ENCODE assay signal across 25 cellular contexts in the genomic region with DNA sequence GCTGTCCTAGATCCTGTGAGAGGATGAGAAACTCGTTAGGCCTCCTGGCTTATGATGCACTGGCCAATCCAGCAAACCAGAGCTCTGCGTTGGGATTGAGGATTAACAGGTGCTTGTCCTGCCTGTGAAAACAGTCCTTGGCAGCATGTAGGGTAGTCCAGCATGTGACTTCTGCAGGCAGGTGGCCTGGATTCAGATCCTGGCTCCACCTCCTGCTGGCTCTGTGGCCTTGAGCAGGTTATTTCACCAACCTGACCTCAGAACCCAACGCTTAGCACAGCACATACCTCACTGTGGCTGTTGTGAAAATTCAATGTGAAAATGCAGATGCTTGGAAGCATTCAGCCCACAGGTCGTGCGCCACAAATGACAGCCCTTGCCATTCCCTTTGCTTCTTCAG. TPM values are rescaled to one million over a fixed set of nuclear protein-coding genes. Genes with fewer than 3 reads are reported as not detected.
DNase-seq lines count a peak whose midpoint lies in the region; ATAC-seq, FAIRE-seq and TF ChIP-seq lines count a peak whose summit lies in the region.
"Had no signal": no experiment of that assay in that cellular context is flagged by ENCODE, and none has a peak within 500 bp of the region (broad histone marks: within the 10 kb centered on the region; RNA-seq: fewer than 3 reads in every experiment).

No MANE protein-coding gene starts in this region.

- H3K4me1 ChIP-seq in astrocyte (ENCODE audit: insufficient read depth, low read length) (no peaks in the 10 kb centered on the region), liver (ENCODE audit: control insufficient read depth in 4 of 4, insufficient read depth in 4 of 4, low read length in 3 of 4) (peaks cover 0 to 17% (median 9%) of the 10 kb centered on the region in 4 donors), stomach (peaks cover 12 to 21% (median 14%) of the 10 kb centered on the region in 4 donors)

- no peaks in the 10 kb centered on the region for H3K36me3 Mint-ChIP-seq in activated CD8-positive, alpha-beta memory T cell treated with anti-CD3 and anti-CD28 coated beads, Interleukin-2, amount 10 ng/mL, durations not matched to agents 7 days and 5 days
- no peaks in the 10 kb centered on the region for H3K36me3 Mint-ChIP-seq in astrocyte (ENCODE audit: low read depth, unreplicated experiment)

- no peak for TF ChIP-seq EP300 in stomach (IDR thresholded peaks at IDR 0.05)

- H3K27me3 ChIP-seq in astrocyte (ENCODE audit: insufficient read depth, low read length) (peaks cover 4% of the 10 kb centered on the region), liver (ENCODE audit: control insufficient read depth in 4 of 4, insufficient read depth in 4 of 4, low read length in 3 of 4) (no peaks in the 10 kb centered on the region), stomach (peaks cover 0 to 26% (median 5%) of the 10 kb centered on the region in 3 donors)

- TF ChIP-seq CTCF in astrocyte (IDR thresholded peaks at IDR 0.05; ENCODE audit: insufficient read depth, low read depth, low read length) (no peak), liver (IDR thresholded peaks at IDR 0.05; ENCODE audit: low read depth, low read length, missing input control) (no peak), stomach (IDR thresholded peaks at IDR 0.05) (no peak)

- no peak overlapping the region for H2AFZ ChIP-seq in astrocyte (ENCODE audit: low read depth, low read length)

- H3K9me3 Mint-ChIP-seq in activated CD8-positive, alpha-beta memory T cell treated with anti-CD3 and anti-CD28 coated beads, Interleukin-2, amount 10 ng/mL, durations not matched to agents 7 days and 5 days (ENCODE audit: low read depth), result no peaks in the 10 kb centered on the region
- no peaks in the 10 kb centered on the region for H3K9me3 Mint-ChIP-seq in astrocyte (ENCODE audit: unreplicated experiment)
- H3K9me3 Mint-ChIP-seq: CD4-positive, alpha-beta T cell had no signal

- intact Hi-C loops in stomach (cut with DNase I; ENCODE audit: low total_unique reads), result no loop called here

- no peak for FAIRE-seq in astrocyte (lab: Jason Lieb, UNC)
- FAIRE-seq: A549, GM12892, RCC 7860 had no signal

- H3K9me3 ChIP-seq in astrocyte (ENCODE audit: insufficient read depth, low read depth, low read length) (no peaks in the 10 kb centered on the region), liver (ENCODE audit: control insufficient read depth in 4 of 4, low read length in 3 of 4) (no peaks in the 10 kb centered on the region), stomach (no peaks in the 10 kb centered on the region)
- H3K9me3 ChIP-seq: A549, Caco-2 had no signal

- H4K20me1 ChIP-seq in astrocyte (ENCODE audit: insufficient read depth, low read length), result no peaks in the 10 kb centered on the region

- TF ChIP-seq POLR2A in stomach (IDR thresholded peaks at IDR 0.05), result no peak

- H3K4me2 ChIP-seq in astrocyte (ENCODE audit: low read length), result no peak overlapping the region
- H3K4me2 ChIP-seq: A549, KMS-11 had no signal

- WGBS in liver, result 41% methylated on average over 5 of the region's 5 CpGs
- 64 to 77% (median 69%) methylated on average over 5 of the region's 5 CpGs for WGBS in stomach, 5 donors

- no peaks in the 10 kb centered on the region for H3K36me3 ChIP-seq in astrocyte (ENCODE audit: insufficient read depth, low read length)
- H3K36me3 ChIP-seq in liver (ENCODE audit: control insufficient read depth in 4 of 4, insufficient read depth in 3 of 4, low read depth in 1 of 4, low read length in 3 of 4), result no peaks in the 10 kb centered on the region
- H3K36me3 ChIP-seq in stomach, result no peaks in the 10 kb centered on the region

- H3K27ac Mint-ChIP-seq in activated CD8-positive, alpha-beta memory T cell treated with anti-CD3 and anti-CD28 coated beads, Interleukin-2, amount 10 ng/mL, durations not matched to agents 7 days and 5 days, result no peak overlapping the region
- peak overlapping the region; percentile 26 for H3K27ac Mint-ChIP-seq in astrocyte (ENCODE audit: unreplicated experiment)

- H3K4me3 ChIP-seq in astrocyte (ENCODE audit: insufficient read depth, low read depth, low read length) (no peak overlapping the region), liver (ENCODE audit: low read depth in 1 of 3, low read length in 3 of 3) (no peak overlapping the region), stomach (no peak overlapping the region)
- H3K4me3 ChIP-seq: A549, SK-N-MC had no signal

- peaks cover 10% of the 10 kb centered on the region for H3K4me1 Mint-ChIP-seq in activated CD8-positive, alpha-beta memory T cell treated with anti-CD3 and anti-CD28 coated beads, Interleukin-2, amount 10 ng/mL, durations not matched to agents 7 days and 5 days
- H3K4me1 Mint-ChIP-seq in astrocyte (ENCODE audit: low read depth, unreplicated experiment), result peaks cover 11% of the 10 kb centered on the region

- peak; percentile 38 for DNase-seq in activated CD8-positive, alpha-beta memory T cell treated with anti-CD3 and anti-CD28 coated beads, Interleukin-2, amount 10 ng/mL, durations not matched to agents 7 days and 5 days
- DNase-seq in activated CD8-positive, alpha-beta memory T cell treated with anti-CD3 and anti-CD28 coated beads, Interleukin-2, amount 50 U/mL, for 4 hours, result no peak
- DNase-seq in astrocyte (ENCODE audit: low read depth) (no peak), stomach (peak; percentile 71), SK-N-DZ (ENCODE audit: low spot score) (no peak), MV-4-11 (lab: John Stamatoyannopoulos, UW) (no peak)
- DNase-seq: Caco-2; CD4-positive, alpha-beta T cell; NCI-H1436; NCI-H1930; NCI-H446 treated with DMSO at 0.1 percent for 48 hours; NCI-H69; NK-92 treated with Interleukin-12 subunit alpha and Interleukin-12 subunit beta, amount 100 ng/mL, for 24 hours; Right ventricle myocardium superior had no signal

- no peak overlapping the region for H3K4me3 Mint-ChIP-seq in activated CD8-positive, alpha-beta memory T cell treated with anti-CD3 and anti-CD28 coated beads, Interleukin-2, amount 10 ng/mL, durations not matched to agents 7 days and 5 days
- H3K4me3 Mint-ChIP-seq in astrocyte (ENCODE audit: unreplicated experiment), result no peak overlapping the region
- H3K4me3 Mint-ChIP-seq: CD4-positive, alpha-beta T cell had no signal

- ATAC-seq in activated CD8-positive, alpha-beta memory T cell treated with anti-CD3 and anti-CD28 coated beads, Interleukin-2, amount 10 ng/mL, durations not matched to agents 7 days and 5 days, result no peak
- ATAC-seq: A549 had no signal

- H3K27ac ChIP-seq in astrocyte (ENCODE audit: low read depth, low read length) (no peak overlapping the region), liver (ENCODE audit: low read depth in 1 of 2, low read length in 2 of 2) (peak overlapping the region; percentile 16 to 60), stomach (no peak overlapping the region)
- H3K27ac ChIP-seq: A549, KMS-11, SK-N-MC had no signal

- CTCF ChIA-PET in activated CD8-positive, alpha-beta memory T cell treated with anti-CD3 and anti-CD28 coated beads, Interleukin-2, amount 10 ng/mL, durations not matched to agents 7 days and 5 days (lab: Charles Lee), result interaction anchor here (0.6 to 4.7 kb wide), 6 partner anchors 10 to 288 kb away, joined by 3 to 47 read pairs (median 3); no protein-coding TSS in a partner anchor

- H3K27me3 Mint-ChIP-seq in activated CD8-positive, alpha-beta memory T cell treated with anti-CD3 and anti-CD28 coated beads, Interleukin-2, amount 10 ng/mL, durations not matched to agents 7 days and 5 days, result peaks cover 50% of the 10 kb centered on the region
- peaks cover 29% of the 10 kb centered on the region for H3K27me3 Mint-ChIP-seq in astrocyte (ENCODE audit: low read depth, unreplicated experiment)

- H3K79me2 ChIP-seq in astrocyte (ENCODE audit: insufficient read depth, low read length), result no peaks in the 10 kb centered on the region

- peak; percentile 9 to 56 for TF ChIP-seq RAD21 in liver (IDR thresholded peaks at IDR 0.05)

- no peak overlapping the region for H3K9ac ChIP-seq in astrocyte (ENCODE audit: low read length)
- no peak overlapping the region for H3K9ac ChIP-seq in liver (ENCODE audit: low read depth in 1 of 2, low read length in 2 of 2)
- H3K9ac ChIP-seq: KMS-11 had no signal

TF ChIP-seq in liver, 16 proteins besides CTCF, POLR2A, EP300 and RAD21 (continues in another document):
- TF ChIP-seq, protein P1, sequence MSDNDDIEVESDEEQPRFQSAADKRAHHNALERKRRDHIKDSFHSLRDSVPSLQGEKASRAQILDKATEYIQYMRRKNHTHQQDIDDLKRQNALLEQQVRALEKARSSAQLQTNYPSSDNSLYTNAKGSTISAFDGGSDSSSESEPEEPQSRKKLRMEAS (IDR thresholded peaks at IDR 0.05), result peak; percentile 85

RNA-seq across cellular contexts. Expression of a gene that starts 33.6 kb away (rescaled TPM):
- total RNA-seq in activated CD8-positive, alpha-beta memory T cell treated with anti-CD3 and anti-CD28 coated beads, Interleukin-2, amount 10 ng/mL, durations not matched to agents 7 days and 5 days, result not detected
- total RNA-seq in astrocyte, result not detected in 2 replicates
- not detected for total RNA-seq in liver
- polyA plus RNA-seq in liver, result not detected
- total RNA-seq in stomach, result 1 to 10 TPM in 2 of 5 donors, not detected in 3; 1.2 to 2.9 TPM
- 1 to 10 TPM in 1 of 3 donors, under 1 TPM in 1, not detected in 1; 0.18 to 3.2 TPM for polyA plus RNA-seq in stomach
- not detected in 2 replicates for polyA plus RNA-seq in SK-N-DZ (2014; cell fraction: cytosol; rRNA removed)
- polyA plus RNA-seq in SK-N-DZ (2014; cell fraction: nucleus; rRNA removed), result not detected in 2 replicates
- total RNA-seq: Caco-2; CD4-positive, alpha-beta T cell; H4; OCI-LY7; Right ventricle myocardium superior had no signal
- polyA plus RNA-seq: A549, BJ had no signal

RNA-seq across cellular contexts. Expression of a gene that starts 40.0 kb away (rescaled TPM):
- under 1 TPM in 1 of 2 experiments, not detected in 1; 0.05 TPM for total RNA-seq in activated CD8-positive, alpha-beta memory T cell treated with anti-CD3 and anti-CD28 coated beads, Interleukin-2, amount 10 ng/mL, durations not matched to agents 7 days and 5 days
- total RNA-seq in astrocyte (not detected in 2 replicates), liver (not detected), stomach (not detected)
- polyA plus RNA-seq in liver (not detected), stomach (under 1 TPM in 1 of 3 donors, not detected in 2; 0.78 TPM)
- polyA plus RNA-seq in SK-N-DZ (2014; cell fraction: cytosol; rRNA removed), result not detected in 2 replicates
- not detected in 2 replicates for polyA plus RNA-seq in SK-N-DZ (2014; cell fraction: nucleus; rRNA removed)
- total RNA-seq: CD4-positive, alpha-beta T cell; H4; HT-29; M059J; OCI-LY7; Right ventricle myocardium superior had no signal
- polyA plus RNA-seq: BJ had no signal

Comparison
In these comparisons a context has a peak if more than half of its experiments do, and no peak if none do; other contexts are left out.
1. DNase-seq: peak in activated CD8-positive, alpha-beta memory T cell treated with anti-CD3 and anti-CD28 coated beads, Interleukin-2, amount 10 ng/mL, durations not matched to agents 7 days and 5 days (single experiment) and stomach (single experiment); none in activated CD8-positive, alpha-beta memory T cell treated with anti-CD3 and anti-CD28 coated beads, Interleukin-2, amount 50 U/mL, for 4 hours (single experiment), astrocyte (single experiment), SK-N-DZ (single experiment) and MV-4-11 (single experiment).
2. H3K27ac ChIP-seq: peak in liver (2 of 2); none in astrocyte (single experiment) and stomach (0 of 5).